In the genomic region with DNA sequence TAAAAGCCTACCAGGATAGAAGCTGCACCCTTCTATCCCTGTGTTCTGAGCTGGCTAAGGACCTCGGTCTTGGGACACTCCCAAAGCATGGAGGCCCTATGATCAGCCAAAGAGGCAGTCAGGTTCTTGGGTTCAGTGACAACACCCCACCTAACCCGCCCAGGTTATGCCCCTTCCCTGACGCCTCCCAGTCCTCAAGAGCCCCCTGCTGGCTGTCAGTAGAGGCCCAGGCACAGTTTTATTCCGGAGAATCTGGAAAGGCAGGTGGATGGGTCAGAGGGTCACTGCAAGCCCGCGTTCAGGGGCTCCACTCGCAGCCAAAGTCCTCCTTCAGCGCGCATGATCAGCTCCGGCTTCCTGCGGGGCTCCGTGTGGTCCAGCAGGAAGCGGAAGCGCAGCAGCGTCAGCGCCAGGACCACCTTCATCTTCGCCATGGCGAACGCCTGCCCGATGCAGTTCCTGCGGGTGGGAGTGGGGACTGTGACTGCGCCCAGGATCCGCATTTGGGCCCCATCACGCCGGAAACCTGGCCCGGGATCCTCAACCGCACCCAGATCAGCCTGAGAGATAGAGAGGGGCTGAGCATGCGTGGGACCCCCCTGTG, we compare ENCODE assay signal across 12 cellular contexts. TPM values are rescaled to one million over a fixed set of nuclear protein-coding genes. Genes with fewer than 3 reads are reported as not detected.
DNase-seq lines count a peak whose midpoint lies in the region; ATAC-seq and TF ChIP-seq lines count a peak whose summit lies in the region.
"Had no signal": no experiment of that assay in that cellular context is flagged by ENCODE, and none has a peak within 500 bp of the region (broad histone marks: within the 10 kb centered on the region; RNA-seq: fewer than 3 reads in every experiment).

No MANE protein-coding gene starts in this region.

- H3K9me3 ChIP-seq in Panc1 (ENCODE audit: control insufficient read depth, insufficient read depth, low read depth, low read length), result no peaks in the 10 kb centered on the region
- H3K9me3 ChIP-seq: left lung had no signal

- ATAC-seq in Panc1 (no peak), left lobe of liver (peak; percentile 72), GM18502 (IDR thresholded peaks at IDR 0.05; ENCODE audit: poor library complexity, unreplicated experiment) (no peak)
- ATAC-seq: left lung had no signal

- no peak overlapping the region for H3K27ac ChIP-seq in Panc1 (ENCODE audit: low read length)
- H3K27ac ChIP-seq: left lung had no signal

- in situ Hi-C loops in Panc1 (cut with HindIII; ENCODE audit: low pct_unique_long_range_greater_than_20kb, low sequenced_read_pairs), result no loop called here

- H3K4me1 ChIP-seq in Panc1 (ENCODE audit: control insufficient read depth, insufficient read depth, low read length), result no peaks in the 10 kb centered on the region
- H3K4me1 ChIP-seq: left lung had no signal

- DNase-seq in D341Med (ENCODE audit: low spot score), result peak; percentile 50
- DNase-seq in Panc1 (ENCODE audit: low read depth, low spot score), result no peak
- peak; percentile 46 for DNase-seq in left lobe of liver (ENCODE audit: low spot score)
- no peak for DNase-seq in NCI-H345 treated with DMSO at 0.1 percent for 48 hours (lab: John Stamatoyannopoulos, UW; ENCODE audit: unreplicated experiment)
- DNase-seq in NCI-H1930 (lab: John Stamatoyannopoulos, UW), result no peak
- DNase-seq: HCEC 1CT, left lung, NCI-H2171 had no signal

- no peaks in the 10 kb centered on the region for H3K36me3 ChIP-seq in Panc1 (ENCODE audit: control insufficient read depth, insufficient read depth, low read length)
- H3K36me3 ChIP-seq: left lung had no signal

- BruUV-seq in Panc1 (replicated peaks; lab: Mats Ljungman, UMichigan), result no TSS peak

- POLR2A ChIA-PET in Panc1 (lab: Charles Lee), result no interaction called here

- peak; percentile 56 for TF ChIP-seq CTCF in GM12872 (IDR thresholded peaks at IDR 0.05; ENCODE audit: insufficient read depth, low read depth, low read length)
- peak; percentile 42 for TF ChIP-seq CTCF in Panc1 (IDR thresholded peaks at IDR 0.05)

- intact Hi-C loops in Panc1 (cut with micrococcal nuclease; ENCODE audit: unreplicated experiment), result no loop called here

- no peak overlapping the region for H3K4me3 ChIP-seq in Panc1 (ENCODE audit: low read depth in 2 of 2, low read length in 2 of 2)
- H3K4me3 ChIP-seq: left lung had no signal

- CTCF ChIA-PET in Panc1 (lab: Charles Lee), result no interaction called here

- 0 out of 2 replicates have a peak, but pooled peaks cover 2% of the 10 kb centered on the region for H3K27me3 ChIP-seq in Panc1 (ENCODE audit: control insufficient read depth, insufficient read depth, low read length)

RNA-seq across cellular contexts. Expression of a gene that starts 22.3 kb away (rescaled TPM):
- total RNA-seq in Panc1 (2021; ENCODE audit: unreplicated experiment) (not detected), left lobe of liver (not detected)
- polyA plus RNA-seq in Panc1 (2012; ENCODE audit: insufficient read length), result not detected
- total RNA-seq: left lung, temporal lobe had no signal
- polyA plus RNA-seq: IgD-negative memory B cell had no signal

RNA-seq across cellular contexts. Expression of a gene that starts 27.4 kb away (rescaled TPM):
- total RNA-seq in Panc1 (2021; ENCODE audit: unreplicated experiment) (not detected), left lobe of liver (not detected)
- not detected for polyA plus RNA-seq in Panc1 (2012; ENCODE audit: insufficient read length)
- total RNA-seq: left lung, temporal lobe had no signal
- polyA plus RNA-seq: IgD-negative memory B cell had no signal

RNA-seq across cellular contexts. Expression of a gene that starts 32.2 kb away (rescaled TPM):
- not detected for total RNA-seq in Panc1 (2021; ENCODE audit: unreplicated experiment)
- polyA plus RNA-seq in Panc1 (2012; ENCODE audit: insufficient read length), result not detected
- total RNA-seq in left lobe of liver, result not detected
- total RNA-seq: left lung, temporal lobe had no signal
- polyA plus RNA-seq: IgD-negative memory B cell had no signal

RNA-seq across cellular contexts. Expression of a gene that starts 55.4 kb away (rescaled TPM):
- total RNA-seq in Panc1 (2021; ENCODE audit: unreplicated experiment) (not detected), left lobe of liver (not detected)
- polyA plus RNA-seq in Panc1 (2012; ENCODE audit: insufficient read length), result 0.05 TPM
- total RNA-seq: temporal lobe had no signal
- polyA plus RNA-seq: IgD-negative memory B cell had no signal

Comparison
In these comparisons a context has a peak if more than half of its experiments do, and no peak if none do; other contexts are left out.
1. DNase-seq: peak in D341Med (single experiment) and left lobe of liver (single experiment); none in Panc1 (single experiment), NCI-H345 treated with DMSO at 0.1 percent for 48 hours (single experiment) and NCI-H1930 (0 of 2).